ENCODE assay signal across 8 cellular contexts in genomic region chr6:43509142-43509983, GRCh38. TPM values are rescaled to one million over a fixed set of nuclear protein-coding genes. Genes with fewer than 3 reads are reported as not detected.
A peak's percentile ranks its signal among the peaks of the same experiment; 100 is the strongest.
DNase-seq lines count a peak whose midpoint lies in the region; ATAC-seq, FAIRE-seq and TF ChIP-seq lines count a peak whose summit lies in the region.

No MANE protein-coding gene starts in this region.

- peaks cover 5 to 38% (median 16%) of the 10 kb centered on the region in 4 donors for H3K4me1 Mint-ChIP-seq in CD4-positive, CD25-positive, alpha-beta regulatory T cell
- H3K4me1 Mint-ChIP-seq in astrocyte (ENCODE audit: low read depth, unreplicated experiment), result peaks cover 2% of the 10 kb centered on the region

- peak overlapping the region; percentile 83 to 97 (median 92) for H3K4me3 Mint-ChIP-seq in CD4-positive, CD25-positive, alpha-beta regulatory T cell
- H3K4me3 Mint-ChIP-seq in astrocyte (ENCODE audit: unreplicated experiment), result peak overlapping the region; percentile 83

- ATAC-seq in CD4-positive, CD25-positive, alpha-beta regulatory T cell (ENCODE audit: low read depth in 2 of 2), result no peak
- ATAC-seq in HG03045 (IDR thresholded peaks at IDR 0.05; ENCODE audit: unreplicated experiment) (peak; percentile 8), right lobe of liver (peak in 2 of 4 donors; percentile 2 to 3)

- 12% methylated on average over 26 of the region's 69 CpGs for WGBS in right lobe of liver (ENCODE audit: insufficient coverage, low coverage, low lambda C conversion rate, missing lambda C conversion rate)
- WGBS in transverse colon (ENCODE audit: low coverage in 1 of 2), 2 donors, result 8% methylated on average over 61 of the region's 69 CpGs; no CpG with 5 or more reads in 1 of the 2 donors

- intact Hi-C loops in right lobe of liver (cut with DNase I), result loop anchor here (5.0 kb wide), 1 partner anchor 57 kb away; no protein-coding TSS in a partner anchor
- intact Hi-C loops in transverse colon (cut with DNase I; ENCODE audit: low total_unique reads), result loop anchor here (5.0 to 10.0 kb wide), 3 partner anchors 57 to 247 kb away; partner anchors contain the start of gene ZNF318

- H3K9me3 ChIP-seq in CD4-positive, CD25-positive, alpha-beta regulatory T cell (ENCODE audit: control insufficient read depth in 2 of 2, low read length in 2 of 2), result no peaks in the 10 kb centered on the region
- no peaks in the 10 kb centered on the region for H3K9me3 ChIP-seq in astrocyte (ENCODE audit: insufficient read depth, low read depth, low read length)
- H3K9me3 ChIP-seq in right lobe of liver, result no peaks in the 10 kb centered on the region
- H3K9me3 ChIP-seq in transverse colon, result no peaks in the 10 kb centered on the region

- TF ChIP-seq CTCF in astrocyte (IDR thresholded peaks at IDR 0.05; ENCODE audit: insufficient read depth, low read depth, low read length) (no peak), right lobe of liver (IDR thresholded peaks at IDR 0.05) (no peak), transverse colon (IDR thresholded peaks at IDR 0.05) (no peak)

- H3K4me2 ChIP-seq in astrocyte (ENCODE audit: low read length), result peak overlapping the region; percentile 95

- no peak for DNase-seq in CD4-positive, CD25-positive, alpha-beta regulatory T cell
- DNase-seq in astrocyte (ENCODE audit: low read depth) (no peak), right lobe of liver (peak in 1 of 3 donors; percentile 35), transverse colon (no peak), A172 (ENCODE audit: low spot score) (no peak), nucleus accumbens (lab: John Stamatoyannopoulos, UW) (no peak)
- DNase-seq in stimulated activated CD4-positive, alpha-beta T cell treated with anti-CD3 and anti-CD28 coated beads, Interleukin-2, amount 100 ng/mL, for 24 hours, result no peak

- H3K36me3 ChIP-seq in CD4-positive, CD25-positive, alpha-beta regulatory T cell (ENCODE audit: control insufficient read depth, insufficient read depth, low read length), result peaks cover 40% of the 10 kb centered on the region
- H3K36me3 ChIP-seq in astrocyte (ENCODE audit: insufficient read depth, low read length) (peaks cover 16% of the 10 kb centered on the region), right lobe of liver (peaks cover 3 to 37% (median 18%) of the 10 kb centered on the region in 4 donors), transverse colon (peaks cover 0 to 18% (median 3%) of the 10 kb centered on the region in 4 donors)

- peak overlapping the region in 2 of 3 donors; percentile 81 to 83 for H3K27ac Mint-ChIP-seq in CD4-positive, CD25-positive, alpha-beta regulatory T cell
- H3K27ac Mint-ChIP-seq in astrocyte (ENCODE audit: unreplicated experiment), result no peak overlapping the region

- peak overlapping the region; percentile 66 for H2AFZ ChIP-seq in astrocyte (ENCODE audit: low read depth, low read length)

- peaks cover 10% of the 10 kb centered on the region for H3K79me2 ChIP-seq in astrocyte (ENCODE audit: insufficient read depth, low read length)

- no peak for TF ChIP-seq POLR2A in right lobe of liver (IDR thresholded peaks at IDR 0.05)
- no peak for TF ChIP-seq POLR2A in transverse colon (IDR thresholded peaks at IDR 0.05)

- in situ Hi-C loops in transverse colon (cut with MboI; ENCODE audit: low pct_ligation_motif_present in 1 of 4, low pct_unique_long_range_greater_than_20kb in 1 of 4, low sequenced_read_pairs in 3 of 4), result no loop called here

- peaks cover 23% of the 10 kb centered on the region for H3K36me3 Mint-ChIP-seq in CD4-positive, CD25-positive, alpha-beta regulatory T cell
- peaks cover 10% of the 10 kb centered on the region for H3K36me3 Mint-ChIP-seq in astrocyte (ENCODE audit: low read depth, unreplicated experiment)

- no peak for FAIRE-seq in astrocyte (lab: Jason Lieb, UNC)

- H3K27me3 Mint-ChIP-seq in CD4-positive, CD25-positive, alpha-beta regulatory T cell, result peaks cover 20% of the 10 kb centered on the region
- peaks cover 19% of the 10 kb centered on the region for H3K27me3 Mint-ChIP-seq in astrocyte (ENCODE audit: low read depth, unreplicated experiment)

- H3K27me3 ChIP-seq in CD4-positive, CD25-positive, alpha-beta regulatory T cell (ENCODE audit: control insufficient read depth, insufficient read depth, low read length), result no peaks in the 10 kb centered on the region
- H3K27me3 ChIP-seq in astrocyte (ENCODE audit: insufficient read depth, low read length) (no peaks in the 10 kb centered on the region), right lobe of liver (no peaks in the 10 kb centered on the region), transverse colon (peaks cover 16% of the 10 kb centered on the region)

- TF ChIP-seq EP300 in transverse colon (IDR thresholded peaks at IDR 0.05; ENCODE audit: low read depth), result no peak

- peaks cover 43% of the 10 kb centered on the region for H4K20me1 ChIP-seq in astrocyte (ENCODE audit: insufficient read depth, low read length)

- H3K4me1 ChIP-seq in CD4-positive, CD25-positive, alpha-beta regulatory T cell (ENCODE audit: control insufficient read depth, insufficient read depth, low read length, poor library complexity, severe bottlenecking), result peaks cover 26% of the 10 kb centered on the region
- H3K4me1 ChIP-seq in astrocyte (ENCODE audit: insufficient read depth, low read length) (peaks cover 11% of the 10 kb centered on the region), right lobe of liver (peaks cover 0 to 14% (median 2%) of the 10 kb centered on the region in 4 donors), transverse colon (peaks cover 5 to 31% (median 28%) of the 10 kb centered on the region in 4 donors)

- no peak overlapping the region for H3K27ac ChIP-seq in CD4-positive, CD25-positive, alpha-beta regulatory T cell (ENCODE audit: insufficient read depth, low read length, poor library complexity, severe bottlenecking)
- H3K27ac ChIP-seq in astrocyte (ENCODE audit: low read depth, low read length), result no peak overlapping the region
- H3K27ac ChIP-seq in right lobe of liver, result no peak overlapping the region
- peak overlapping the region in 3 of 4 donors; percentile 79 to 86 (median 82) for H3K27ac ChIP-seq in transverse colon

- H3K9me3 Mint-ChIP-seq in CD4-positive, CD25-positive, alpha-beta regulatory T cell, result no peaks in the 10 kb centered on the region
- no peaks in the 10 kb centered on the region for H3K9me3 Mint-ChIP-seq in astrocyte (ENCODE audit: unreplicated experiment)

- H3K4me3 ChIP-seq in CD4-positive, CD25-positive, alpha-beta regulatory T cell (ENCODE audit: low read depth, low read length), result no peak overlapping the region
- peak overlapping the region; percentile 64 for H3K4me3 ChIP-seq in astrocyte (ENCODE audit: insufficient read depth, low read depth, low read length)
- H3K4me3 ChIP-seq in right lobe of liver, result peak overlapping the region; percentile 52 to 83 (median 67)
- peak overlapping the region; percentile 47 to 83 (median 66) for H3K4me3 ChIP-seq in transverse colon

- peak overlapping the region; percentile 79 for H3K9ac ChIP-seq in astrocyte (ENCODE audit: low read length)

RNA-seq across cellular contexts. Expression of gene LRRC73, which starts 0.8 kb away (rescaled TPM):
- total RNA-seq in CD4-positive, CD25-positive, alpha-beta regulatory T cell, result 0.30 TPM
- not detected for polyA plus RNA-seq in CD4-positive, CD25-positive, alpha-beta regulatory T cell
- total RNA-seq in astrocyte (0.30 and 0.31 TPM in 2 replicates), right lobe of liver (under 1 TPM in 5 of 6 experiments, not detected in 1; 0.12 to 0.43 (median 0.26) TPM), transverse colon (under 1 TPM in 2 of 4 donors, not detected in 2; 0.60 to 0.96 TPM)
- 1.2 and 2.3 TPM in 2 replicates for total RNA-seq in A172 (2014; rRNA removed; shearing (Covaris generic))

RNA-seq across cellular contexts. Expression of gene YIPF3, which starts 7.4 kb away (rescaled TPM):
- 59.2 TPM for total RNA-seq in CD4-positive, CD25-positive, alpha-beta regulatory T cell
- 100 to 1,000 TPM; 101 to 135 (median 117) TPM for polyA plus RNA-seq in CD4-positive, CD25-positive, alpha-beta regulatory T cell
- total RNA-seq in astrocyte, result 132 and 141 TPM in 2 replicates
- 10 to 100 TPM; 58.9 to 70.0 (median 62.7) TPM for total RNA-seq in right lobe of liver
- total RNA-seq in transverse colon, result 100 to 1,000 TPM in 3 of 4 donors, 10 to 100 TPM in 1; 83.4 to 146 (median 103) TPM
- 122 and 155 TPM in 2 replicates for total RNA-seq in A172 (2014; rRNA removed; shearing (Covaris generic))

RNA-seq across cellular contexts. Expression of gene POLR1C, which starts 7.5 kb away (rescaled TPM):
- 26.8 TPM for total RNA-seq in CD4-positive, CD25-positive, alpha-beta regulatory T cell
- 10 to 100 TPM in 2 of 4 donors, 1 to 10 TPM in 2; 8.4 to 20.5 (median 11.5) TPM for polyA plus RNA-seq in CD4-positive, CD25-positive, alpha-beta regulatory T cell
- total RNA-seq in astrocyte, result 41.8 and 46.2 TPM in 2 replicates
- total RNA-seq in right lobe of liver, result 10 to 100 TPM; 12.2 to 17.7 (median 14.1) TPM
- 10 to 100 TPM in 3 of 4 donors, 1 to 10 TPM in 1; 7.4 to 24.7 (median 15.5) TPM for total RNA-seq in transverse colon
- 46.0 and 50.1 TPM in 2 replicates for total RNA-seq in A172 (2014; rRNA removed; shearing (Covaris generic))

RNA-seq across cellular contexts. Expression of gene TJAP1, which starts 32.0 kb away (rescaled TPM):
- 36.3 TPM for total RNA-seq in CD4-positive, CD25-positive, alpha-beta regulatory T cell
- polyA plus RNA-seq in CD4-positive, CD25-positive, alpha-beta regulatory T cell, result 1 to 10 TPM; 5.5 to 9.5 (median 6.6) TPM
- total RNA-seq in astrocyte, result 26.6 and 28.3 TPM in 2 replicates
- total RNA-seq in right lobe of liver, result 10 to 100 TPM in 5 of 6 experiments, 1 to 10 TPM in 1; 9.2 to 16.0 (median 12.9) TPM
- 10 to 100 TPM; 10.9 to 22.4 (median 17.9) TPM for total RNA-seq in transverse colon
- 10.9 and 14.3 TPM in 2 replicates for total RNA-seq in A172 (2014; rRNA removed; shearing (Covaris generic))

RNA-seq across cellular contexts. Expression of gene DLK2, which starts 54.0 kb away (rescaled TPM):
- 0.76 TPM for total RNA-seq in CD4-positive, CD25-positive, alpha-beta regulatory T cell
- polyA plus RNA-seq in CD4-positive, CD25-positive, alpha-beta regulatory T cell, result under 1 TPM in 3 of 4 donors, not detected in 1; 0.20 to 0.87 (median 0.70) TPM
- 0.41 and 0.68 TPM in 2 replicates for total RNA-seq in astrocyte
- total RNA-seq in right lobe of liver, result under 1 TPM in 1 of 6 experiments, not detected in 5; 0.13 TPM
- total RNA-seq in transverse colon, result 1 to 10 TPM in 1 of 4 donors, under 1 TPM in 1, not detected in 2; 0.95 to 1.1 TPM
- total RNA-seq in A172 (2014; rRNA removed; shearing (Covaris generic)), result 0.81 and 3.0 TPM in 2 replicates

Comparison
In these comparisons a context has a peak if more than half of its experiments do, and no peak if none do; other contexts are left out.
1. H3K27ac ChIP-seq: peak in transverse colon (3 of 4); none in CD4-positive, CD25-positive, alpha-beta regulatory T cell (single experiment), astrocyte (single experiment) and right lobe of liver (0 of 3).